In the genomic region with DNA sequence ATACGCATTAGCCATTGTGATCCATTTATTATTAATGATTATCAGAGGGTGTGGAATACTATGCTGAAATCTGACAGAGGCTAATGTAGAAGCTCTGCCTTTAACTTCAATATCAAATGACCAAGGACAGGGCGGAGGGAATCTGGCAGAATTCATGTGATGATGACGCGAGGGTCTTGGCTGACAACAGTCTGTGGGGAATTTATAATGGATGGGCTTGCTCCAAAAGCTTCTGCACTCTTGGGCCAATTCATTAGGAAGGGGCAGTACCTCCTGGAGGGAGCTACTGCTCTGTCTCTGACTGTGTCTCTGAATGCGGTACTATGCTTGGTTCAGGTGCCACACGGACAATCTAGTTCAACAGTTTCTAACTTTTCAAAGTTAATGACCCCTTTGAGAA, we compare ENCODE assay signal across 22 cellular contexts. TPM values are rescaled to one million over a fixed set of nuclear protein-coding genes. Genes with fewer than 3 reads are reported as not detected.
DNase-seq lines count a peak whose midpoint lies in the region; ATAC-seq and TF ChIP-seq lines count a peak whose summit lies in the region.
"Had no signal": no experiment of that assay in that cellular context is flagged by ENCODE, and none has a peak within 500 bp of the region (broad histone marks: within the 10 kb centered on the region; RNA-seq: fewer than 3 reads in every experiment).

No MANE protein-coding gene starts in this region.

- H3K36me3 ChIP-seq in right atrium auricular region = no peaks in the 10 kb centered on the region
- no peaks in the 10 kb centered on the region for H3K36me3 ChIP-seq in gastroesophageal sphincter
- H3K36me3 ChIP-seq: BE2C; BLaER1 treated with 17β-estradiol and CSF1 and Interleukin-3, amounts not matched to agents 10 nM and 100 nM had no signal

- H3K9me3 ChIP-seq in right atrium auricular region = no peaks in the 10 kb centered on the region
- H3K9me3 ChIP-seq in gastroesophageal sphincter = no peaks in the 10 kb centered on the region
- H3K9me3 ChIP-seq: A549, BE2C had no signal

- DNase-seq in Right ventricle myocardium superior (no peak), right atrium auricular region (ENCODE audit: low spot score) (no peak), NCI-H446 treated with DMSO at 0.1 percent for 48 hours (lab: John Stamatoyannopoulos, UW) (peak; percentile 43), SIG-M5 treated with dmso at 0.1 percent for 504 hours (lab: John Stamatoyannopoulos, UW; ENCODE audit: unreplicated experiment) (no peak), NCI-H1436 (lab: John Stamatoyannopoulos, UW) (no peak)
- DNase-seq: 8988T; ACHN; AML-193; BE2C; CD4-positive, alpha-beta T cell; CD8-positive, alpha-beta memory T cell; DMS 273 treated with DMSO at 0.1 percent for 48 hours; DMS79; EL; GDM1; GM23248; H7; HCEC 1CT had no signal

- H3K27me3 ChIP-seq in right atrium auricular region (no peaks in the 10 kb centered on the region), gastroesophageal sphincter (no peaks in the 10 kb centered on the region)
- H3K27me3 ChIP-seq: BE2C; BLaER1 treated with 17β-estradiol and CSF1 and Interleukin-3, amounts not matched to agents 10 nM and 100 nM had no signal

- WGBS in gastroesophageal sphincter (ENCODE audit: low coverage in 1 of 2), 2 donors = 74 to 85% methylated on average over 6 of the region's 6 CpGs

- H3K27ac ChIP-seq in right atrium auricular region (peak overlapping the region in 1 of 2 donors; percentile 9), gastroesophageal sphincter (no peak overlapping the region)
- H3K27ac ChIP-seq: A549; BLaER1 treated with 17β-estradiol and CSF1 and Interleukin-3, amounts not matched to agents 10 nM and 100 nM; GM23248 had no signal

- ATAC-seq in Right ventricle myocardium superior (ENCODE audit: poor library complexity) = peak; percentile 38
- peak; percentile 23 for ATAC-seq in gastroesophageal sphincter
- ATAC-seq: A549, GM12878 had no signal

- TF ChIP-seq EP300 in gastroesophageal sphincter (IDR thresholded peaks at IDR 0.05) = no peak

- TF ChIP-seq POLR2A in gastroesophageal sphincter (IDR thresholded peaks at IDR 0.05) = no peak

- H3K4me3 ChIP-seq in right atrium auricular region = no peak overlapping the region
- H3K4me3 ChIP-seq in gastroesophageal sphincter = no peak overlapping the region
- H3K4me3 ChIP-seq: A549; BLaER1 treated with 17β-estradiol and CSF1 and Interleukin-3, amounts not matched to agents 10 nM and 100 nM; GM12878; GM23248 had no signal

- H3K4me1 ChIP-seq in right atrium auricular region (peaks cover 0 to 42% of the 10 kb centered on the region in 2 donors), gastroesophageal sphincter (no peaks in the 10 kb centered on the region)
- H3K4me1 ChIP-seq: A549, BE2C had no signal

- intact Hi-C loops in Right ventricle myocardium superior (cut with DNase I) = no loop called here

- no peak for TF ChIP-seq CTCF in right atrium auricular region (IDR thresholded peaks at IDR 0.05)
- no peak for TF ChIP-seq CTCF in gastroesophageal sphincter (IDR thresholded peaks at IDR 0.05)

RNA-seq across cellular contexts. Expression of gene GALNT8, which starts 46.2 kb away (rescaled TPM):
- total RNA-seq in Right ventricle myocardium superior (2.9 TPM), right atrium auricular region (1 to 10 TPM; 2.0 to 3.8 TPM), gastroesophageal sphincter (1 to 10 TPM in 3 of 4 donors, under 1 TPM in 1; 0.78 to 2.4 (median 1.5) TPM)
- total RNA-seq: GM23248 had no signal
